Comparison of ENCODE assay signal across 19 cellular contexts in the genomic region with DNA sequence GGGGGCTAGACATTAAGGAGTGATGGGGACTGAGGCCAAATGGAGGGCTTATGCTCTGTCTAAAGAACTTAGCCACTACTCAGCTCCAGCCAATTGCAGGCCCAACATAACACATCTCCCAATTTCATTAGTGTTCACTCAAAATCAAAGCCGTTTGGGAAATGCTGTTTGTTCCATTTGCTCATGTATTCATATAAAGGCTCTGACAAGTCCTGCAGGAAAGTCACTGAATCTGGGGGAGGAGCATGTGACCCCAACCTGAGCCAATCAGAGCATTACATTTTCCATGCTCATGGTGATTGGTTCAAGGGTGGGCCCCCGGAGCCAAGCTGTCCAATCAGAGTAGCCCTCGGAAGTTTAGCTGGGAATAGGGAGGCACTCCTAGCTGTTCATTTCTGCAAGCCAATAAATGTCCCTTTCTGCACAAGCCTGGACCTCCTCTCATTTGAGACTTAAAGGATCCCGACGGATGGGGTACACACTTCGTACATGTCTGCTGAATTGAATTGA. TPM values are rescaled to one million over a fixed set of nuclear protein-coding genes. Genes with fewer than 3 reads are reported as not detected.
DNase-seq lines count a peak whose midpoint lies in the region; ATAC-seq and TF ChIP-seq lines count a peak whose summit lies in the region.
"Had no signal": no experiment of that assay in that cellular context is flagged by ENCODE, and none has a peak within 500 bp of the region (broad histone marks: within the 10 kb centered on the region; RNA-seq: fewer than 3 reads in every experiment).

No MANE protein-coding gene starts in this region.

- in situ Hi-C loops in SK-MEL-5 (cut with HindIII; ENCODE audit: low pct_unique_long_range_greater_than_20kb, low sequenced_read_pairs): no loop called here

- H3K4me1 Mint-ChIP-seq in chondrocyte (ENCODE audit: low read depth): no peaks in the 10 kb centered on the region
- H3K4me1 Mint-ChIP-seq in endodermal cell: peaks cover 20% of the 10 kb centered on the region
- H3K4me1 Mint-ChIP-seq: CD4-positive, alpha-beta memory T cell had no signal

- CTCF ChIA-PET in HEK293 (lab: Yijun Ruan, JAX): interaction anchor here (0.6 to 1.4 kb wide), 2 partner anchors 19 to 258 kb away, joined by 3 to 4 read pairs; no protein-coding TSS in a partner anchor

- H3K36me3 Mint-ChIP-seq in chondrocyte (ENCODE audit: low read depth) (no peaks in the 10 kb centered on the region), endodermal cell (ENCODE audit: low read depth) (no peaks in the 10 kb centered on the region)
- H3K36me3 Mint-ChIP-seq: CD14-positive monocyte had no signal

- POLR2A ChIA-PET in HEK293 (lab: Yijun Ruan, JAX): no interaction called here

- ATAC-seq in GM18867 (IDR thresholded peaks at IDR 0.05; ENCODE audit: unreplicated experiment): no peak

- H3K36me3 ChIP-seq in HEK293 (ENCODE audit: control insufficient read depth in 2 of 2, insufficient read depth in 1 of 2, low read length in 2 of 2) (no peaks in the 10 kb centered on the region), endodermal cell (ENCODE audit: control insufficient read depth, insufficient read depth, low read length) (no peaks in the 10 kb centered on the region)
- H3K36me3 ChIP-seq: BLaER1 had no signal

- H3K27ac Mint-ChIP-seq in chondrocyte (ENCODE audit: unreplicated experiment): no peak overlapping the region
- H3K27ac Mint-ChIP-seq in endodermal cell: no peak overlapping the region
- H3K27ac Mint-ChIP-seq: CD14-positive monocyte; CD4-positive, alpha-beta memory T cell; H9 had no signal

- 92 to 95% methylated on average over 5 to 6 of the region's 6 CpGs for WGBS in endodermal cell (ENCODE audit: insufficient coverage in 1 of 2, insufficient read length in 1 of 2), 2 experiments

- H3K4me1 ChIP-seq in HEK293 (ENCODE audit: control insufficient read depth, insufficient read depth, low read length) (no peaks in the 10 kb centered on the region), endodermal cell (ENCODE audit: control insufficient read depth, insufficient read depth, low read length) (peaks cover 4% of the 10 kb centered on the region)

- H3K9ac ChIP-seq in endodermal cell (ENCODE audit: extremely low read depth, low read length, poor library complexity, severe bottlenecking): no peak overlapping the region
- H3K9ac ChIP-seq: BLaER1 had no signal

- TF ChIP-seq CTCF in HEK293 (tag by site-specific recombination; IDR thresholded peaks at IDR 0.05) (no peak), chondrocyte (IDR thresholded peaks at IDR 0.05) (no peak), endodermal cell (conservative IDR thresholded peaks at IDR 0.05) (no peak)

- H3K4me3 Mint-ChIP-seq in chondrocyte (ENCODE audit: unreplicated experiment) (no peak overlapping the region), endodermal cell (no peak overlapping the region)
- H3K4me3 Mint-ChIP-seq: CD14-positive monocyte; CD4-positive, alpha-beta memory T cell; H9 had no signal

- H3K27me3 Mint-ChIP-seq in chondrocyte (ENCODE audit: low read depth) (peaks cover 20% of the 10 kb centered on the region), endodermal cell (ENCODE audit: insufficient read depth) (peaks cover 82% of the 10 kb centered on the region)

- H3K4me3 ChIP-seq in HEK293 (ENCODE audit: low read depth, low read length) (no peak overlapping the region), endodermal cell (ENCODE audit: low read length) (no peak overlapping the region)
- H3K4me3 ChIP-seq: BLaER1 had no signal

- H3K27me3 ChIP-seq in endodermal cell (ENCODE audit: control insufficient read depth, insufficient read depth, low read length, poor library complexity, severe bottlenecking): peaks cover 65% of the 10 kb centered on the region
- H3K27me3 ChIP-seq: BLaER1 had no signal

- DNase-seq in SK-MEL-5 (ENCODE audit: low read depth, low spot score) (peak; percentile 16), chondrocyte (ENCODE audit: low spot score) (peak; percentile 5), endodermal cell (no peak), NCI-H2196 (lab: John Stamatoyannopoulos, UW; ENCODE audit: unreplicated experiment) (no peak)
- DNase-seq: CD4-positive, alpha-beta memory T cell; DMS153; DMS79; GDM1; GOT3; H9; IMR-90; KG1 had no signal

- no peaks in the 10 kb centered on the region for H3K9me3 ChIP-seq in HEK293 (ENCODE audit: control insufficient read depth, insufficient read depth, low read depth, low read length)
- H3K9me3 ChIP-seq in endodermal cell (ENCODE audit: control insufficient read depth, low read length): no peaks in the 10 kb centered on the region

- H3K9me3 Mint-ChIP-seq in chondrocyte (ENCODE audit: low read depth) (no peaks in the 10 kb centered on the region), endodermal cell (peaks cover 7% of the 10 kb centered on the region)
- H3K9me3 Mint-ChIP-seq: H9 had no signal

- no peak overlapping the region for H3K27ac ChIP-seq in HEK293 (ENCODE audit: extremely low read depth, low read depth, low read length)
- H3K27ac ChIP-seq in endodermal cell (ENCODE audit: low read depth, low read length): no peak overlapping the region
- H3K27ac ChIP-seq: BLaER1, HL-60 had no signal

TF ChIP-seq in HEK293, 187 proteins besides CTCF, POLR2A, EP300 and RAD21:
- TF ChIP-seq ZNF239 (tag by site-specific recombination; IDR thresholded peaks at IDR 0.05): peak; percentile 99
- no peak for TF ChIP-seq ZNF544 (tag by site-specific recombination; IDR thresholded peaks at IDR 0.05)
- TF ChIP-seq ZNF626 (tag by site-specific recombination; IDR thresholded peaks at IDR 0.05): no peak
- TF ChIP-seq ZNF140 (tag by site-specific recombination; IDR thresholded peaks at IDR 0.05): no peak
- no peak for TF ChIP-seq SCRT2 (tag by site-specific recombination; IDR thresholded peaks at IDR 0.05)

RNA-seq across cellular contexts. Expression of a gene that starts 20.9 kb away (rescaled TPM):
- total RNA-seq in SK-MEL-5 (2014; rRNA removed; shearing (Covaris generic)): 8.3 and 8.6 TPM in 2 replicates
- polyA plus RNA-seq in SK-MEL-5 (2015; cell fraction: cytosol; rRNA removed): 22.6 and 28.2 TPM in 2 replicates
- polyA plus RNA-seq in SK-MEL-5 (2015; cell fraction: nucleus; rRNA removed): 9.7 and 18.0 TPM in 2 replicates
- total RNA-seq in chondrocyte (8.4 to 9.4 TPM (median 8.7 TPM) in 3 replicates), endodermal cell (1 to 10 TPM; 2.4 to 5.7 TPM)
- polyA plus RNA-seq in endodermal cell (2013, experiment 1 of 2): 3.9 TPM
- 6.6 TPM for polyA plus RNA-seq in endodermal cell (2013, experiment 2 of 2)
- polyA plus RNA-seq: CD4-positive, alpha-beta memory T cell had no signal

RNA-seq across cellular contexts. Expression of a gene that starts 28.6 kb away (rescaled TPM):
- total RNA-seq in SK-MEL-5 (2014; rRNA removed; shearing (Covaris generic)): 0.03 TPM in 1 of 2 replicates, not detected in the other
- polyA plus RNA-seq in SK-MEL-5 (2015; cell fraction: cytosol; rRNA removed): 0.04 TPM in 1 of 2 replicates, not detected in the other
- not detected in 2 replicates for polyA plus RNA-seq in SK-MEL-5 (2015; cell fraction: nucleus; rRNA removed)
- total RNA-seq in chondrocyte (not detected in 3 replicates), endodermal cell (under 1 TPM in 1 of 2 donors, not detected in 1; 0.18 TPM)
- 8.2 TPM for polyA plus RNA-seq in endodermal cell (2013, experiment 1 of 2)
- 7.5 TPM for polyA plus RNA-seq in endodermal cell (2013, experiment 2 of 2)
- total RNA-seq: CD4-positive, alpha-beta memory T cell; HT1080; IMR-90 had no signal
- polyA plus RNA-seq: CD14-positive monocyte; CD4-positive, alpha-beta memory T cell; IMR-90 had no signal

RNA-seq across cellular contexts. Expression of a gene that starts 39.4 kb away (rescaled TPM):
- not detected in 2 replicates for total RNA-seq in SK-MEL-5 (2014; rRNA removed; shearing (Covaris generic))
- polyA plus RNA-seq in SK-MEL-5 (2015; cell fraction: cytosol; rRNA removed): not detected in 2 replicates
- polyA plus RNA-seq in SK-MEL-5 (2015; cell fraction: nucleus; rRNA removed): not detected in 2 replicates
- total RNA-seq in chondrocyte: not detected in 3 replicates
- not detected for total RNA-seq in endodermal cell
- polyA plus RNA-seq in endodermal cell (2013, experiment 1 of 2): not detected
- not detected for polyA plus RNA-seq in endodermal cell (2013, experiment 2 of 2)
- total RNA-seq: Daoy, H9, IMR-90 had no signal
- polyA plus RNA-seq: CD4-positive, alpha-beta memory T cell; IMR-90 had no signal

Comparison
In these comparisons a context has a peak if more than half of its experiments do, and no peak if none do; other contexts are left out.
1. DNase-seq: peak in SK-MEL-5 (single experiment) and chondrocyte (single experiment); none in endodermal cell (single experiment) and NCI-H2196 (single experiment).